ENCODE assay signal across 18 cellular contexts in genomic region chr12:67096533-67097318, GRCh38.
DNase-seq lines count a peak whose midpoint lies in the region; ATAC-seq, FAIRE-seq and TF ChIP-seq lines count a peak whose summit lies in the region.
"Had no signal": no experiment of that assay in that cellular context is flagged by ENCODE, and none has a peak within 500 bp of the region (broad histone marks: within the 10 kb centered on the region; RNA-seq: fewer than 3 reads in every experiment).

No MANE protein-coding gene starts in this region.

- H3K27ac Mint-ChIP-seq in GM23338 (no peak overlapping the region), astrocyte (ENCODE audit: unreplicated experiment) (no peak overlapping the region)
- H3K27ac Mint-ChIP-seq: activated T-helper 17 cell treated with anti-CD3 and anti-CD28 coated beads, Interleukin-2, amount 50 U/mL, for 72 hours had no signal

- no peak overlapping the region for H3K27ac ChIP-seq in A549
- no peak overlapping the region for H3K27ac ChIP-seq in GM23338 (ENCODE audit: low read depth)
- no peak overlapping the region for H3K27ac ChIP-seq in astrocyte (ENCODE audit: low read depth, low read length)
- peak overlapping the region in 1 of 2 donors; percentile 57 for H3K27ac ChIP-seq in coronary artery
- H3K27ac ChIP-seq: cardiac muscle cell had no signal

- no peaks in the 10 kb centered on the region for H3K79me2 ChIP-seq in GM23338 (replicated peaks; ENCODE audit: insufficient read depth)
- no peaks in the 10 kb centered on the region for H3K79me2 ChIP-seq in astrocyte (ENCODE audit: insufficient read depth, low read length)

- POLR2A ChIA-PET in A549 (lab: Yijun Ruan, JAX) = no interaction called here

- no peak for TF ChIP-seq EP300 in A549 (IDR thresholded peaks at IDR 0.05)

- no peak for TF ChIP-seq RAD21 in A549 (conservative IDR thresholded peaks at IDR 0.05 in 1 of 2, IDR thresholded peaks at IDR 0.05 in 1 of 2)

- H3K9me3 ChIP-seq in A549 (no peaks in the 10 kb centered on the region), astrocyte (ENCODE audit: insufficient read depth, low read depth, low read length) (no peaks in the 10 kb centered on the region)
- H3K9me3 ChIP-seq: BE2C had no signal

- H3K36me3 ChIP-seq in GM23338 (ENCODE audit: insufficient read depth) = no peaks in the 10 kb centered on the region
- no peaks in the 10 kb centered on the region for H3K36me3 ChIP-seq in astrocyte (ENCODE audit: insufficient read depth, low read length)
- H3K36me3 ChIP-seq: BE2C, cardiac muscle cell had no signal

- DNase-seq in A549 (ENCODE audit: low read depth in 1 of 2, low spot score in 1 of 2) (no peak), GM23338 (ENCODE audit: low spot score) (no peak), astrocyte (ENCODE audit: low read depth) (peak; percentile 63), D341Med (ENCODE audit: low spot score) (no peak), NCI-H524 treated with DMSO at 0.1 percent for 48 hours (lab: John Stamatoyannopoulos, UW) (no peak), coronary artery (ENCODE audit: low spot score) (no peak)
- no peak for DNase-seq in stimulated activated CD8-positive, alpha-beta memory T cell treated with anti-CD3 and anti-CD28 coated beads, Interleukin-4, amount 100 ng/mL, for 48 hours
- DNase-seq: activated CD4-positive, alpha-beta T cell treated with anti-CD3 and anti-CD28 coated beads, Interleukin-2, amount 50 U/mL, for 1 hour; BE2C; GDM1; KG1; NCI-H2081 treated with DMSO at 0.1 percent for 48 hours; stimulated activated CD4-positive, alpha-beta T cell treated with anti-CD3 and anti-CD28 coated beads, Interleukin-2, amount 100 ng/mL, for 48 hours; stimulated activated naive CD4-positive, alpha-beta T cell treated with Interleukin-2 at 50 U/mL for 16 hours had no signal

- no peak for TF ChIP-seq CTCF in A549 (IDR thresholded peaks at IDR 0.05)
- no peak for TF ChIP-seq CTCF in GM23338 (conservative IDR thresholded peaks at IDR 0.05; ENCODE audit: low read depth in 2 of 2)
- no peak for TF ChIP-seq CTCF in astrocyte (IDR thresholded peaks at IDR 0.05; ENCODE audit: insufficient read depth, low read depth, low read length)
- no peak for TF ChIP-seq CTCF in coronary artery (IDR thresholded peaks at IDR 0.05)

- no peak for FAIRE-seq in A549 (lab: Jason Lieb, UNC)
- FAIRE-seq in astrocyte (lab: Jason Lieb, UNC) = no peak
- FAIRE-seq in islet of Langerhans (lab: Jason Lieb, UNC) = peak; percentile 62
- FAIRE-seq: endothelial cell of umbilical vein had no signal

- H3K4me1 ChIP-seq in A549 = peaks cover 7% of the 10 kb centered on the region; the same call in 2 of the 3 replicates
- 0 out of 2 replicates have a peak, but pooled peaks cover 4% of the 10 kb centered on the region for H3K4me1 ChIP-seq in GM23338 (ENCODE audit: insufficient read depth)
- H3K4me1 ChIP-seq in astrocyte (ENCODE audit: insufficient read depth, low read length) = no peaks in the 10 kb centered on the region
- H3K4me1 ChIP-seq: BE2C had no signal

- no peak for TF ChIP-seq POLR2A in A549 (IDR thresholded peaks at IDR 0.05; ENCODE audit: low read length)

- no peak overlapping the region for H3K4me2 ChIP-seq in A549
- H3K4me2 ChIP-seq in GM23338 = no peak overlapping the region
- H3K4me2 ChIP-seq in astrocyte (ENCODE audit: low read length) = peak overlapping the region; percentile 26

- H2AFZ ChIP-seq in GM23338 (peak overlapping the region; percentile 87), astrocyte (ENCODE audit: low read depth, low read length) (no peak overlapping the region)

- no peaks in the 10 kb centered on the region for H3K9me2 ChIP-seq in GM23338 (ENCODE audit: insufficient read depth)

- H3K9me3 Mint-ChIP-seq in GM23338 (no peaks in the 10 kb centered on the region), astrocyte (ENCODE audit: unreplicated experiment) (no peaks in the 10 kb centered on the region)
- H3K9me3 Mint-ChIP-seq: activated T-helper 17 cell treated with anti-CD3 and anti-CD28 coated beads, Interleukin-2, amount 50 U/mL, for 72 hours had no signal

- H4K20me1 ChIP-seq in GM23338 (replicated peaks; ENCODE audit: insufficient read depth) (no peaks in the 10 kb centered on the region), astrocyte (ENCODE audit: insufficient read depth, low read length) (no peaks in the 10 kb centered on the region)

- H3K27me3 ChIP-seq in GM23338 (ENCODE audit: insufficient read depth) (no peaks in the 10 kb centered on the region), astrocyte (ENCODE audit: insufficient read depth, low read length) (no peaks in the 10 kb centered on the region)
- H3K27me3 ChIP-seq: BE2C had no signal

- H3K27me3 Mint-ChIP-seq in GM23338 (ENCODE audit: insufficient read depth, low read depth, poor library complexity) = no peaks in the 10 kb centered on the region
- H3K27me3 Mint-ChIP-seq in astrocyte (ENCODE audit: low read depth, unreplicated experiment) = peaks cover 2% of the 10 kb centered on the region

- H3K9ac ChIP-seq in astrocyte (ENCODE audit: low read length) = no peak overlapping the region

- H3K4me3 ChIP-seq in A549 = no peak overlapping the region
- no peak overlapping the region for H3K4me3 ChIP-seq in GM23338
- no peak overlapping the region for H3K4me3 ChIP-seq in astrocyte (ENCODE audit: insufficient read depth, low read depth, low read length)
- H3K4me3 ChIP-seq in coronary artery = no peak overlapping the region
- H3K4me3 ChIP-seq: cardiac muscle cell had no signal

- H3K36me3 Mint-ChIP-seq in GM23338 (ENCODE audit: low read depth) (no peaks in the 10 kb centered on the region), astrocyte (ENCODE audit: low read depth, unreplicated experiment) (no peaks in the 10 kb centered on the region)

- H3F3A ChIP-seq in GM23338 (replicated peaks; ENCODE audit: low read depth) = no peaks in the 10 kb centered on the region

- WGBS in A549 (ENCODE audit: missing lambda C conversion rate) = 22% methylated on average over 2 of the region's 2 CpGs

- CTCF ChIA-PET in A549 (lab: Yijun Ruan, JAX) = interaction anchor here (1.0 kb wide), 1 partner anchor 70 kb away, joined by 3 read pairs; no protein-coding TSS in a partner anchor

- ATAC-seq in A549 = no peak
- no peak for ATAC-seq in GM23338
- ATAC-seq: activated T-helper 17 cell treated with anti-CD3 and anti-CD28 coated beads, Interleukin-2, amount 50 U/mL, for 72 hours had no signal

- H3K4me3 Mint-ChIP-seq in GM23338 (no peak overlapping the region), astrocyte (ENCODE audit: unreplicated experiment) (no peak overlapping the region)
- H3K4me3 Mint-ChIP-seq: activated T-helper 17 cell treated with anti-CD3 and anti-CD28 coated beads, Interleukin-2, amount 50 U/mL, for 72 hours had no signal

- H3K4me1 Mint-ChIP-seq in GM23338 = peaks cover 6% of the 10 kb centered on the region; the same call in 2 of the 3 replicates
- H3K4me1 Mint-ChIP-seq in astrocyte (ENCODE audit: low read depth, unreplicated experiment) = peaks cover 10% of the 10 kb centered on the region
- H3K4me1 Mint-ChIP-seq: activated T-helper 17 cell treated with anti-CD3 and anti-CD28 coated beads, Interleukin-2, amount 50 U/mL, for 72 hours had no signal

TF ChIP-seq in A549, 52 proteins besides CTCF, POLR2A, EP300 and RAD21:
- TF ChIP-seq MAFK (IDR thresholded peaks at IDR 0.05; ENCODE audit: partially characterized antibody) = peak; percentile 51
- no peak for TF ChIP-seq RCOR1 (IDR thresholded peaks at IDR 0.05; ENCODE audit: low read depth, low read length)
- TF ChIP-seq FOXS1 (CRISPR knock-in tag; IDR thresholded peaks at IDR 0.05) = no peak
